ENCODE assay signal across 8 cellular contexts in genomic region chr22:40414838-40415505, GRCh38. TPM values are rescaled to one million over a fixed set of nuclear protein-coding genes. Genes with fewer than 3 reads are reported as not detected.
A peak's percentile ranks its signal among the peaks of the same experiment; 100 is the strongest.
DNase-seq lines count a peak whose midpoint lies in the region; ATAC-seq and TF ChIP-seq lines count a peak whose summit lies in the region.

No MANE protein-coding gene starts in this region.

- in situ Hi-C loops in GM13976 (cut with MboI; ENCODE audit: low sequenced_read_pairs, unreplicated experiment) = no loop called here

- DNase-seq in A673 (ENCODE audit: low spot score) (no peak), GM13976 (ENCODE audit: low spot score) (peak; percentile 57), germinal center (ENCODE audit: low spot score) (peak; percentile 92), HCEC 1CT (no peak), hippocampal formation (lab: John Stamatoyannopoulos, UW) (no peak)

- ATAC-seq in GM21447 (IDR thresholded peaks at IDR 0.05; ENCODE audit: unreplicated experiment) (no peak), HG03159 (IDR thresholded peaks at IDR 0.05; ENCODE audit: unreplicated experiment) (no peak)

- CTCF ChIA-PET in A673 (lab: Charles Lee) = interaction anchor here (0.8 kb wide), 1 partner anchor 268 kb away, joined by 8 read pairs; no protein-coding TSS in a partner anchor

- TF ChIP-seq POLR2A in Raji (IDR thresholded peaks at IDR 0.05; ENCODE audit: insufficient read depth, low read depth, low read length) = peak; percentile 65

- peak overlapping the region; percentile 50 for H3K27ac ChIP-seq in A673 (ENCODE audit: low read depth, low read length, poor library complexity, severe bottlenecking)

- H3K4me1 ChIP-seq in A673 (ENCODE audit: insufficient read depth, low read length, poor library complexity, severe bottlenecking) = peaks cover 16% of the 10 kb centered on the region

- TF ChIP-seq CTCF in A673 (conservative IDR thresholded peaks at IDR 0.05; ENCODE audit: low read depth, low read length) = no peak
- TF ChIP-seq CTCF in GM13976 (IDR thresholded peaks at IDR 0.05; ENCODE audit: borderline replicate concordance, control extremely low read depth, extremely low read depth, insufficient read depth, missing control alignments) = no peak

- intact Hi-C loops in A673 (cut with micrococcal nuclease; ENCODE audit: unreplicated experiment) = no loop called here

- no peak overlapping the region for H3K4me3 ChIP-seq in A673 (ENCODE audit: low read depth, low read length, poor library complexity, severe bottlenecking)

- no peaks in the 10 kb centered on the region for H3K9me3 ChIP-seq in A673 (ENCODE audit: low read depth, low read length, poor library complexity, severe bottlenecking)

- no peaks in the 10 kb centered on the region for H3K27me3 ChIP-seq in A673 (replicated peaks; ENCODE audit: insufficient read depth, low read depth, low read length, poor library complexity)

- POLR2A ChIA-PET in A673 (lab: Charles Lee; ENCODE audit: low non-redundant PET) = interaction anchor here (0.6 kb wide), 1 partner anchor 200 kb away, joined by 3 read pairs; no protein-coding TSS in a partner anchor

- BruUV-seq in A673 (replicated peaks; lab: Mats Ljungman, UMichigan) = no TSS peak

- H3K36me3 ChIP-seq in A673 (ENCODE audit: insufficient read depth, low read length, poor library complexity, severe bottlenecking) = peaks cover 42% of the 10 kb centered on the region

RNA-seq across cellular contexts. Expression of gene SGSM3, which starts 44.6 kb away (rescaled TPM):
- 91.1 and 96.1 TPM in 2 replicates for total RNA-seq in A673 (2021)

Comparison
In these comparisons a context has a peak if more than half of its experiments do, and no peak if none do; other contexts are left out.
1. DNase-seq: peak in GM13976 (single experiment) and germinal center (single experiment); none in A673 (single experiment), HCEC 1CT (single experiment) and hippocampal formation (0 of 2).